ENCODE assay signal across 23 cellular contexts in the genomic region with DNA sequence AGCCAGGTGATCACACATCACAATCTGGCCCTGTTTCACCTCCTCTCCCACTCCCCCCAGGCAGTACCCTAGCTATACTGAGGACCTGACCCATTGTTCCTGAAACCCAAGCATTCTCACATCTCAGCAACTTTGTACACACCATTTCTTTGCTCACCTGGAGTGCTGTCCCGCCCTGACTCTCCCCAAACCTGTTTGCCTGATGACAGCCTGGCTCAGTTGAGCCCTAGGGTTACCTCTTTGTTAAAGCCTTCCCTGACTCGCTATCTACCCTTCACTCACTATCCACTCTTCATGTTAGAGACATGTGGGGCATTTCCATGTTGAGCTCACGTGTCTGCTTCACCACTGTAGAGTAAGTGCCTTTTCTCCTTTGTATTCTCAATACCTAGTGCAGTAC. TPM values are rescaled to one million over a fixed set of nuclear protein-coding genes. Genes with fewer than 3 reads are reported as not detected.
"Had no signal": no experiment of that assay in that cellular context is flagged by ENCODE, and none has a peak within 500 bp of the region (broad histone marks: within the 10 kb centered on the region; RNA-seq: fewer than 3 reads in every experiment).

No MANE protein-coding gene starts in this region.

- H3K4me1 Mint-ChIP-seq: activated B cell treated with CpG ODN at 0.5 μM for 24 hours; memory B cell; stimulated activated naive CD8-positive, alpha-beta T cell treated with anti-CD3 and anti-CD28 coated beads, Interleukin-15, amount 100 ng/mL, for 72 hours had no signal

- H3K27me3 ChIP-seq: adrenal gland, colonic mucosa, tibial artery had no signal

- H3K4me1 ChIP-seq: adrenal gland, colonic mucosa, heart left ventricle, parathyroid adenoma had no signal

- ATAC-seq: activated T-cell treated with anti-CD3 and anti-CD28 coated beads, Interleukin-2, amount 50 U/mL, for 4 hours; effector memory CD8-positive, alpha-beta T cell; heart left ventricle; left cardiac atrium; natural killer cell treated with Interleukin-12 subunit alpha and Interleukin-12 subunit beta and Interleukin-15 and Interleukin-18, amount 100 ng/mL, for 72 hours; right cardiac atrium; stimulated activated naive CD8-positive, alpha-beta T cell treated with anti-CD3 and anti-CD28 coated beads, Interleukin-15, amount 100 ng/mL, for 72 hours had no signal

- H3K9me3 ChIP-seq: adrenal gland, colonic mucosa, tibial artery had no signal

- H3K36me3 Mint-ChIP-seq: activated naive CD8-positive, alpha-beta T cell; memory B cell; natural killer cell treated with Interleukin-12 subunit alpha and Interleukin-12 subunit beta and Interleukin-15 and Interleukin-18, amount 100 ng/mL, for 72 hours had no signal

- H3K4me3 ChIP-seq: adrenal gland, colonic mucosa, dorsolateral prefrontal cortex, heart left ventricle, tibial artery had no signal

- H3K9ac ChIP-seq: parathyroid adenoma had no signal

- DNase-seq: activated B cell treated with CpG ODN at 0.5 μM for 24 hours; activated CD4-positive, alpha-beta T cell treated with anti-CD3 and anti-CD28 coated beads for 4 hours; activated CD4-positive, alpha-beta T cell treated with anti-CD3 and anti-CD28 coated beads, Interleukin-2, amount 50 U/mL, for 48 hours; activated CD8-positive, alpha-beta memory T cell treated with anti-CD3 and anti-CD28 coated beads, Interleukin-2, amount 50 U/mL, for 48 hours; activated naive CD4-positive, alpha-beta T cell; activated T-cell treated with anti-CD3 and anti-CD28 coated beads, Interleukin-2, amount 50 U/mL, for 4 hours; adrenal gland; colonic mucosa; dorsolateral prefrontal cortex; effector memory CD8-positive, alpha-beta T cell; heart left ventricle; left cardiac atrium; nucleus accumbens; right cardiac atrium; stimulated activated CD4-positive, alpha-beta T cell treated with anti-CD3 and anti-CD28 coated beads, Interleukin-4, amount 100 ng/mL, for 4 hours; stimulated activated naive CD8-positive, alpha-beta T cell treated with anti-CD3 and anti-CD28 coated beads, Interleukin-15, amount 100 ng/mL, for 72 hours; tibial artery had no signal

- H3K27ac Mint-ChIP-seq: activated B cell treated with CpG ODN at 0.5 μM for 24 hours; activated naive CD8-positive, alpha-beta T cell; activated T-helper 2 cell treated with anti-CD3 and anti-CD28 coated beads, Interferon-gamma antibody, Interleukin-2, Interleukin-4, amounts not matched to agents 10 μg/mL and 5 μg/mL and 100 μg/mL, durations not matched to agents 14 hours and 24 hours and 36 hours; effector memory CD8-positive, alpha-beta T cell; memory B cell; natural killer cell treated with Interleukin-12 subunit alpha and Interleukin-12 subunit beta and Interleukin-15 and Interleukin-18, amount 100 ng/mL, for 72 hours; stimulated activated naive CD8-positive, alpha-beta T cell treated with anti-CD3 and anti-CD28 coated beads, Interleukin-15, amount 100 ng/mL, for 72 hours had no signal

- H3K36me3 ChIP-seq: adrenal gland, colonic mucosa, heart left ventricle, tibial artery had no signal

- H3K79me2 ChIP-seq: parathyroid adenoma had no signal

- H3K4me3 Mint-ChIP-seq: activated B cell treated with CpG ODN at 0.5 μM for 24 hours; activated naive CD8-positive, alpha-beta T cell; activated T-cell treated with anti-CD3 and anti-CD28 coated beads, Interleukin-2, amount 50 U/mL, for 4 hours; effector memory CD8-positive, alpha-beta T cell; memory B cell; natural killer cell treated with Interleukin-12 subunit alpha and Interleukin-12 subunit beta and Interleukin-15 and Interleukin-18, amount 100 ng/mL, for 72 hours; stimulated activated naive CD8-positive, alpha-beta T cell treated with anti-CD3 and anti-CD28 coated beads, Interleukin-15, amount 100 ng/mL, for 72 hours had no signal

- H3K27ac ChIP-seq: adrenal gland, colonic mucosa, dorsolateral prefrontal cortex, heart left ventricle, parathyroid adenoma, tibial artery had no signal

- H2AFZ ChIP-seq: parathyroid adenoma had no signal

- H3K9me3 Mint-ChIP-seq: activated B cell treated with CpG ODN at 0.5 μM for 24 hours; activated T-cell treated with anti-CD3 and anti-CD28 coated beads, Interleukin-2, amount 50 U/mL, for 4 hours; activated T-helper 2 cell treated with anti-CD3 and anti-CD28 coated beads, Interferon-gamma antibody, Interleukin-2, Interleukin-4, amounts not matched to agents 10 μg/mL and 5 μg/mL and 100 μg/mL, durations not matched to agents 14 hours and 24 hours and 36 hours; effector memory CD8-positive, alpha-beta T cell; stimulated activated naive CD8-positive, alpha-beta T cell treated with anti-CD3 and anti-CD28 coated beads, Interleukin-15, amount 100 ng/mL, for 72 hours had no signal

RNA-seq across cellular contexts. Expression of a gene that starts 49.1 kb away (rescaled TPM):
- total RNA-seq: activated B cell treated with CpG ODN at 0.5 μM for 24 hours; activated CD8-positive, alpha-beta memory T cell treated with anti-CD3 and anti-CD28 coated beads for 36 hours; activated T-helper 2 cell treated with anti-CD3 and anti-CD28 coated beads, Interferon-gamma antibody, Interleukin-2, Interleukin-4, amounts not matched to agents 10 μg/mL and 5 μg/mL and 100 μg/mL, durations not matched to agents 14 hours and 24 hours and 36 hours; natural killer cell treated with Interleukin-12 subunit alpha and Interleukin-12 subunit beta and Interleukin-15 and Interleukin-18, amount 100 ng/mL, for 72 hours had no signal
